23 cellular contexts compared by ENCODE assay signal in the genomic region with DNA sequence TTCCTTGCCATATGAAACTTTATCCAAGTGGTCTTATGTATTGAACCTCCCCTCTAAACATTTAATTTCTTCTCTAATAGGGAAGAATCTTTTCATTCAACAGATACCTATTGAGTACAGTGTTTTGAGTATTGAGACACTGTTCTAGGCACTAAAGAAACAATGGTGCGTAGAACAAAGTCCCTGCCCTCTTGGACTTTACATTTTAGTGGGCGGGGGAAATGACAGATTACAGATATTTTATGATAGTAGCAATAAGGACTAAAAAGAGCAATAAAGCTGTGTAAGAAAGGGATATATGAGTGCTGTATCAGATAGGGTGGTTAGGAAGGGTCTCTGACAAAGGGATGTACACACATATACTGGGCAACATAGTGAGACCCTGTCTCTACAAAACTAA. TPM values are rescaled to one million over a fixed set of nuclear protein-coding genes. Genes with fewer than 3 reads are reported as not detected.
DNase-seq lines count a peak whose midpoint lies in the region; ATAC-seq, FAIRE-seq and TF ChIP-seq lines count a peak whose summit lies in the region.
"Had no signal": no experiment of that assay in that cellular context is flagged by ENCODE, and none has a peak within 500 bp of the region (broad histone marks: within the 10 kb centered on the region; RNA-seq: fewer than 3 reads in every experiment).

No MANE protein-coding gene starts in this region.

- H3K27me3 ChIP-seq in small intestine (ENCODE audit: control insufficient read depth in 2 of 2, insufficient read depth in 2 of 2, low read length in 2 of 2) = no peaks in the 10 kb centered on the region
- no peaks in the 10 kb centered on the region for H3K27me3 ChIP-seq in SJCRH30

- no peak overlapping the region for H3K4me3 Mint-ChIP-seq in activated CD8-positive, alpha-beta memory T cell treated with anti-CD3 and anti-CD28 coated beads, Interleukin-2, amount 10 ng/mL, durations not matched to agents 7 days and 5 days
- no peak overlapping the region for H3K4me3 Mint-ChIP-seq in HFFc6
- no peak overlapping the region for H3K4me3 Mint-ChIP-seq in activated naive CD8-positive, alpha-beta T cell treated with anti-CD3 and anti-CD28 coated beads for 36 hours
- H3K4me3 Mint-ChIP-seq: CD14-positive monocyte, nephron had no signal

- peaks cover 0 to 2% of the 10 kb centered on the region in 2 donors for H3K36me3 ChIP-seq in small intestine (ENCODE audit: control insufficient read depth in 2 of 2, insufficient read depth in 2 of 2, low read length in 2 of 2)
- peaks cover 16% of the 10 kb centered on the region for H3K36me3 ChIP-seq in SJCRH30

- FAIRE-seq in small intestine (lab: Jason Lieb, UNC) = peak; percentile 39
- FAIRE-seq: keratinocyte, urothelium cell line had no signal

- no peak for DNase-seq in activated CD8-positive, alpha-beta memory T cell treated with anti-CD3 and anti-CD28 coated beads, Interleukin-2, amount 10 ng/mL, durations not matched to agents 7 days and 5 days
- DNase-seq in activated CD8-positive, alpha-beta memory T cell treated with anti-CD3 and anti-CD28 coated beads, Interleukin-2, amount 50 U/mL, for 4 hours = no peak
- DNase-seq in HFFc6 = no peak
- DNase-seq in activated naive CD8-positive, alpha-beta T cell treated with anti-CD3 and anti-CD28 coated beads for 36 hours = no peak
- DNase-seq in small intestine = peak; percentile 83
- DNase-seq in NOMO-1 treated with DMSO at 0.1 percent for 48 hours (lab: John Stamatoyannopoulos, UW; ENCODE audit: unreplicated experiment) = no peak
- DNase-seq in SJCRH30 = no peak
- DNase-seq in NCI-H146 (lab: John Stamatoyannopoulos, UW) = no peak
- DNase-seq: ACHN; activated CD8-positive, alpha-beta memory T cell treated with anti-CD3 and anti-CD28 coated beads for 24 hours; activated effector memory CD4-positive, alpha-beta T cell treated with anti-CD3 and anti-CD28 coated beads, Interleukin-2, amount 50 U/mL, for 16 hours; cortex of kidney; DMS53; Kasumi-1; NCI-H1092 treated with DMSO at 0.1 percent for 48 hours; NCI-H2081 treated with DMSO at 0.1 percent for 48 hours; NCI-H446 treated with DMSO at 0.1 percent for 48 hours; posterior cingulate gyrus had no signal

- TF ChIP-seq CTCF in HFFc6 (IDR thresholded peaks at IDR 0.05) = no peak

- CTCF ChIA-PET in activated CD8-positive, alpha-beta memory T cell treated with anti-CD3 and anti-CD28 coated beads, Interleukin-2, amount 10 ng/mL, durations not matched to agents 7 days and 5 days (lab: Charles Lee) = no interaction called here

- no peak for ATAC-seq in activated CD8-positive, alpha-beta memory T cell treated with anti-CD3 and anti-CD28 coated beads, Interleukin-2, amount 10 ng/mL, durations not matched to agents 7 days and 5 days

- peaks cover 53% of the 10 kb centered on the region for H3K4me1 Mint-ChIP-seq in activated CD8-positive, alpha-beta memory T cell treated with anti-CD3 and anti-CD28 coated beads, Interleukin-2, amount 10 ng/mL, durations not matched to agents 7 days and 5 days
- H3K4me1 Mint-ChIP-seq in HFFc6 (ENCODE audit: low read depth) = peaks cover 44% of the 10 kb centered on the region
- peaks cover 32% of the 10 kb centered on the region for H3K4me1 Mint-ChIP-seq in activated naive CD8-positive, alpha-beta T cell treated with anti-CD3 and anti-CD28 coated beads for 36 hours

- WGBS in small intestine, 3 donors = 26 to 64% (median 38%) methylated on average over 2 of the region's 2 CpGs

- H3K4me3 ChIP-seq in small intestine (ENCODE audit: low read depth in 1 of 2, low read length in 2 of 2) (no peak overlapping the region), SJCRH30 (no peak overlapping the region)
- H3K4me3 ChIP-seq: HAP-1 had no signal

- peaks cover 42% of the 10 kb centered on the region for H3K36me3 Mint-ChIP-seq in activated CD8-positive, alpha-beta memory T cell treated with anti-CD3 and anti-CD28 coated beads, Interleukin-2, amount 10 ng/mL, durations not matched to agents 7 days and 5 days
- H3K36me3 Mint-ChIP-seq in HFFc6 (ENCODE audit: low read depth) = peaks cover 10% of the 10 kb centered on the region
- H3K36me3 Mint-ChIP-seq in activated naive CD8-positive, alpha-beta T cell treated with anti-CD3 and anti-CD28 coated beads for 36 hours = peaks cover 20% of the 10 kb centered on the region

- H3K27ac Mint-ChIP-seq in activated CD8-positive, alpha-beta memory T cell treated with anti-CD3 and anti-CD28 coated beads, Interleukin-2, amount 10 ng/mL, durations not matched to agents 7 days and 5 days = peak overlapping the region; percentile 86
- peak overlapping the region; percentile 86 for H3K27ac Mint-ChIP-seq in HFFc6
- H3K27ac Mint-ChIP-seq in activated naive CD8-positive, alpha-beta T cell treated with anti-CD3 and anti-CD28 coated beads for 36 hours = peak overlapping the region; percentile 14
- H3K27ac Mint-ChIP-seq: nephron had no signal

- H3K27me3 Mint-ChIP-seq in activated CD8-positive, alpha-beta memory T cell treated with anti-CD3 and anti-CD28 coated beads, Interleukin-2, amount 10 ng/mL, durations not matched to agents 7 days and 5 days = no peaks in the 10 kb centered on the region
- no peaks in the 10 kb centered on the region for H3K27me3 Mint-ChIP-seq in HFFc6 (ENCODE audit: insufficient read depth)
- no peaks in the 10 kb centered on the region for H3K27me3 Mint-ChIP-seq in activated naive CD8-positive, alpha-beta T cell treated with anti-CD3 and anti-CD28 coated beads for 36 hours

- H3K27ac ChIP-seq in small intestine (ENCODE audit: low read depth in 1 of 2, low read length in 1 of 2) = no peak overlapping the region
- H3K27ac ChIP-seq in SJCRH30 = no peak overlapping the region

- H3K9me3 Mint-ChIP-seq in activated CD8-positive, alpha-beta memory T cell treated with anti-CD3 and anti-CD28 coated beads, Interleukin-2, amount 10 ng/mL, durations not matched to agents 7 days and 5 days (ENCODE audit: low read depth) = no peaks in the 10 kb centered on the region
- no peaks in the 10 kb centered on the region for H3K9me3 Mint-ChIP-seq in HFFc6
- no peaks in the 10 kb centered on the region for H3K9me3 Mint-ChIP-seq in activated naive CD8-positive, alpha-beta T cell treated with anti-CD3 and anti-CD28 coated beads for 36 hours
- H3K9me3 Mint-ChIP-seq: nephron had no signal

- H3K9me3 ChIP-seq in small intestine (ENCODE audit: control insufficient read depth, low read depth) (no peaks in the 10 kb centered on the region), SJCRH30 (replicated peaks) (no peaks in the 10 kb centered on the region)
- H3K9me3 ChIP-seq: HAP-1 had no signal

- H3K4me1 ChIP-seq in small intestine (ENCODE audit: control insufficient read depth in 2 of 2, insufficient read depth in 1 of 2, low read depth in 1 of 2, low read length in 1 of 2) (peaks cover 7% of the 10 kb centered on the region in 2 donors), SJCRH30 (no peaks in the 10 kb centered on the region)

RNA-seq across cellular contexts. Expression of a gene that starts 5.4 kb away (rescaled TPM):
- total RNA-seq in activated CD8-positive, alpha-beta memory T cell treated with anti-CD3 and anti-CD28 coated beads, Interleukin-2, amount 10 ng/mL, durations not matched to agents 7 days and 5 days = 10 to 100 TPM; 10.6 to 13.7 TPM
- total RNA-seq in HFFc6 (2021; fragmentation: NEBNext Ultra II Directional; extraction: Animal tissue kit (Norgen Biotek cat#: 25700)) = 10 to 100 TPM; 18.0 to 25.5 (median 23.7) TPM
- 10 to 100 TPM; 24.5 to 26.5 TPM for total RNA-seq in activated naive CD8-positive, alpha-beta T cell treated with anti-CD3 and anti-CD28 coated beads for 36 hours
- polyA plus RNA-seq in small intestine = 10 to 100 TPM; 13.2 to 33.9 (median 27.7) TPM
- total RNA-seq in SJCRH30 (2014; rRNA removed; shearing (Covaris generic)) = 44.1 and 44.4 TPM in 2 replicates

RNA-seq across cellular contexts. Expression of a gene that starts 41.8 kb away (rescaled TPM):
- total RNA-seq in activated CD8-positive, alpha-beta memory T cell treated with anti-CD3 and anti-CD28 coated beads, Interleukin-2, amount 10 ng/mL, durations not matched to agents 7 days and 5 days = 10 to 100 TPM; 33.2 to 44.4 TPM
- 10 to 100 TPM; 37.7 to 47.0 (median 42.4) TPM for total RNA-seq in HFFc6 (2021; fragmentation: NEBNext Ultra II Directional; extraction: Animal tissue kit (Norgen Biotek cat#: 25700))
- total RNA-seq in activated naive CD8-positive, alpha-beta T cell treated with anti-CD3 and anti-CD28 coated beads for 36 hours = 10 to 100 TPM; 51.1 to 51.7 TPM
- polyA plus RNA-seq in small intestine = 10 to 100 TPM; 57.8 to 91.2 (median 58.2) TPM
- total RNA-seq in SJCRH30 (2014; rRNA removed; shearing (Covaris generic)) = 78.4 and 97.5 TPM in 2 replicates

RNA-seq across cellular contexts. Expression of a gene that starts 52.0 kb away (rescaled TPM):
- 10 to 100 TPM; 53.8 to 58.8 TPM for total RNA-seq in activated CD8-positive, alpha-beta memory T cell treated with anti-CD3 and anti-CD28 coated beads, Interleukin-2, amount 10 ng/mL, durations not matched to agents 7 days and 5 days
- total RNA-seq in HFFc6 (2021; fragmentation: NEBNext Ultra II Directional; extraction: Animal tissue kit (Norgen Biotek cat#: 25700)) = 10 to 100 TPM; 36.1 to 43.7 (median 40.8) TPM
- 10 to 100 TPM; 66.3 to 66.8 TPM for total RNA-seq in activated naive CD8-positive, alpha-beta T cell treated with anti-CD3 and anti-CD28 coated beads for 36 hours
- polyA plus RNA-seq in small intestine = 10 to 100 TPM; 64.1 to 69.4 (median 69.1) TPM
- total RNA-seq in SJCRH30 (2014; rRNA removed; shearing (Covaris generic)) = 42.4 and 46.6 TPM in 2 replicates

Comparison
In these comparisons a context has a peak if more than half of its experiments do, and no peak if none do; other contexts are left out.
1. H3K27ac Mint-ChIP-seq: peak in every context shown above with its lines; median percentile 86 in activated CD8-positive, alpha-beta memory T cell treated with anti-CD3 and anti-CD28 coated beads, Interleukin-2, amount 10 ng/mL, durations not matched to agents 7 days and 5 days; 86 in HFFc6; 14 in activated naive CD8-positive, alpha-beta T cell treated with anti-CD3 and anti-CD28 coated beads for 36 hours.